Comparison of ENCODE assay signal across 31 cellular contexts in genomic region chr1:175784826-175785225, GRCh38. TPM values are rescaled to one million over a fixed set of nuclear protein-coding genes. Genes with fewer than 3 reads are reported as not detected.
"Had no signal": no experiment of that assay in that cellular context is flagged by ENCODE, and none has a peak within 500 bp of the region (broad histone marks: within the 10 kb centered on the region; RNA-seq: fewer than 3 reads in every experiment).

No MANE protein-coding gene starts in this region.

- FAIRE-seq: colon, endothelial cell of umbilical vein, keratinocyte had no signal

- H3K36me3 ChIP-seq: esophagus muscularis mucosa, gastroesophageal sphincter, heart left ventricle, lower lobe of right lung, prostate gland, right atrium auricular region, suprapubic skin, transverse colon, upper lobe of right lung, uterus had no signal

- H3K27ac ChIP-seq: dorsolateral prefrontal cortex, esophagus muscularis mucosa, foreskin keratinocyte, gastroesophageal sphincter, heart left ventricle, hepatocyte, lower lobe of right lung, prostate gland, right atrium auricular region, suprapubic skin, transverse colon, upper lobe of right lung, uterus had no signal

- ATAC-seq: foreskin keratinocyte; gastroesophageal sphincter; heart left ventricle; left ventricle myocardium superior; lower lobe of right lung; natural killer cell; sciatic nerve; stimulated activated naive CD8-positive, alpha-beta T cell treated with anti-CD3 and anti-CD28 coated beads, Interleukin-15, amount 100 ng/mL, for 72 hours; upper lobe of right lung had no signal

- H3K27me3 ChIP-seq: right atrium auricular region, transverse colon, upper lobe of right lung, uterus had no signal

- H3K4me2 ChIP-seq: hepatocyte, smooth muscle cell had no signal

- H3K79me2 ChIP-seq: hepatocyte had no signal

- H2AFZ ChIP-seq: hepatocyte had no signal

- H3K9me3 ChIP-seq: esophagus muscularis mucosa, gastroesophageal sphincter, heart left ventricle, lower lobe of right lung, prostate gland, right atrium auricular region, suprapubic skin, transverse colon, upper lobe of right lung, uterus had no signal

- DNase-seq: dorsolateral prefrontal cortex; effector CD4-positive, alpha-beta T cell; foreskin keratinocyte; heart left ventricle; left ventricle myocardium superior; lower lobe of right lung; natural killer cell; nucleus accumbens; stimulated activated CD4-positive, alpha-beta T cell treated with anti-CD3 and anti-CD28 coated beads, Interleukin-12 subunit alpha, Interleukin-12 subunit beta, amount 100 ng/mL, for 4 hours; stimulated activated CD4-positive, alpha-beta T cell treated with anti-CD3 and anti-CD28 coated beads, Interleukin-1b, Interleukin-23, amount 100 ng/mL, for 48 hours; stimulated activated CD4-positive, alpha-beta T cell treated with anti-CD3 and anti-CD28 coated beads, Interleukin-4, amount 100 ng/mL, for 1 hour; stimulated activated CD8-positive, alpha-beta memory T cell treated with anti-CD3 and anti-CD28 coated beads, Interleukin-4, amount 100 ng/mL, for 48 hours; stimulated activated naive CD4-positive, alpha-beta T cell; stimulated activated naive CD8-positive, alpha-beta T cell treated with anti-CD3 and anti-CD28 coated beads, Interleukin-15, amount 100 ng/mL, for 72 hours; transverse colon; upper lobe of right lung; uterus had no signal

- H3K4me1 ChIP-seq: esophagus muscularis mucosa, foreskin keratinocyte, gastroesophageal sphincter, lower lobe of right lung, prostate gland, right atrium auricular region, suprapubic skin, transverse colon, upper lobe of right lung, uterus had no signal

- H3K4me3 ChIP-seq: dorsolateral prefrontal cortex, esophagus muscularis mucosa, gastroesophageal sphincter, heart left ventricle, hepatocyte, lower lobe of right lung, prostate gland, right atrium auricular region, smooth muscle cell, suprapubic skin, transverse colon, upper lobe of right lung, uterus had no signal

RNA-seq across cellular contexts. Expression of gene TNR, which starts 41.4 kb away (rescaled TPM):
- total RNA-seq: epithelial cell of proximal tubule, fibroblast of lung, foreskin keratinocyte, left ventricle myocardium superior, osteocyte, prostate gland, sciatic nerve, smooth muscle cell had no signal
- polyA plus RNA-seq: fibroblast of lung, foreskin keratinocyte, hepatocyte, keratinocyte, smooth muscle cell had no signal
